Comparison of ENCODE assay signal across 8 cellular contexts in genomic region chr11:12888525-12889158, GRCh38.
DNase-seq lines count a peak whose midpoint lies in the region; ATAC-seq and TF ChIP-seq lines count a peak whose summit lies in the region.

No MANE protein-coding gene starts in this region.

- no peaks in the 10 kb centered on the region for H3K4me1 Mint-ChIP-seq in natural killer cell
- peaks cover 0 to 4% of the 10 kb centered on the region in 2 donors for H3K4me1 Mint-ChIP-seq in natural killer cell treated with Interleukin-12 subunit alpha and Interleukin-12 subunit beta and Interleukin-15 and Interleukin-18, amount 100 ng/mL, for 72 hours (ENCODE audit: low read depth in 2 of 2)
- peaks cover 0 to 3% (median 0%) of the 10 kb centered on the region in 4 donors for H3K4me1 Mint-ChIP-seq in naive thymus-derived CD8-positive, alpha-beta T cell
- H3K4me1 Mint-ChIP-seq in stimulated activated naive B cell treated with anti-CD40 and anti-IgM and Interleukin-4, amounts not matched to agents 10 μg/mL and 1 μg/mL and 100 μg/mL, for 72 hours: no peaks in the 10 kb centered on the region

- peak in 2 of 3 donors; percentile 23 to 63 for ATAC-seq in natural killer cell
- ATAC-seq in natural killer cell treated with Interleukin-12 subunit alpha and Interleukin-12 subunit beta and Interleukin-15 and Interleukin-18, amount 100 ng/mL, for 72 hours: no peak
- peak; percentile 48 to 50 for ATAC-seq in naive thymus-derived CD8-positive, alpha-beta T cell
- ATAC-seq in stimulated activated naive B cell treated with anti-CD40 and anti-IgM and Interleukin-4, amounts not matched to agents 10 μg/mL and 1 μg/mL and 100 μg/mL, for 72 hours (replicated peaks): peak; percentile 71 to 73

- H3K9me3 ChIP-seq in OCI-LY3 (ENCODE audit: insufficient read depth, low read length): no peaks in the 10 kb centered on the region
- no peaks in the 10 kb centered on the region for H3K9me3 ChIP-seq in esophagus squamous epithelium

- H3K4me3 ChIP-seq in OCI-LY3 (ENCODE audit: low read length) (no peak overlapping the region), esophagus squamous epithelium (no peak overlapping the region)

- DNase-seq in natural killer cell: peak; percentile 21
- no peak for DNase-seq in natural killer cell treated with Interleukin-12 subunit alpha and Interleukin-12 subunit beta and Interleukin-15 and Interleukin-18, amount 100 ng/mL, for 72 hours (ENCODE audit: low spot score)
- peak in 74 of 76 experiments; percentile 11 to 85 (median 65) for DNase-seq in HUDEP-2 (lab: John Stamatoyannopoulos, UW; ENCODE audit: unreplicated experiment in 76 of 76)
- DNase-seq in activated T-cell treated with anti-CD3 and anti-CD28 coated beads for 4 hours: peak; percentile 61
- DNase-seq in esophagus squamous epithelium (lab: John Stamatoyannopoulos, UW): no peak
- peak; percentile 29 to 78 (median 50) for DNase-seq in naive thymus-derived CD8-positive, alpha-beta T cell
- DNase-seq in stimulated activated naive B cell treated with anti-CD40 and anti-IgM and Interleukin-4, amounts not matched to agents 10 μg/mL and 1 μg/mL and 100 μg/mL, for 72 hours: peak; percentile 19

- H4K20me1 ChIP-seq in OCI-LY3 (ENCODE audit: insufficient read depth, low read length): no peaks in the 10 kb centered on the region

- no peak overlapping the region for H3K4me2 ChIP-seq in OCI-LY3 (ENCODE audit: low read length)

- no peak overlapping the region for H3K27ac ChIP-seq in OCI-LY3 (ENCODE audit: low read length)
- peak overlapping the region; percentile 46 to 80 (median 74) for H3K27ac ChIP-seq in esophagus squamous epithelium

- H3K9me3 Mint-ChIP-seq in natural killer cell: no peaks in the 10 kb centered on the region
- no peaks in the 10 kb centered on the region for H3K9me3 Mint-ChIP-seq in natural killer cell treated with Interleukin-12 subunit alpha and Interleukin-12 subunit beta and Interleukin-15 and Interleukin-18, amount 100 ng/mL, for 72 hours
- H3K9me3 Mint-ChIP-seq in naive thymus-derived CD8-positive, alpha-beta T cell: no peaks in the 10 kb centered on the region
- H3K9me3 Mint-ChIP-seq in stimulated activated naive B cell treated with anti-CD40 and anti-IgM and Interleukin-4, amounts not matched to agents 10 μg/mL and 1 μg/mL and 100 μg/mL, for 72 hours: no peaks in the 10 kb centered on the region

- WGBS in esophagus squamous epithelium, 2 donors: 10 to 13% methylated on average over 5 to 6 of the region's 6 CpGs

- H3K79me2 ChIP-seq in OCI-LY3 (ENCODE audit: low read length): no peaks in the 10 kb centered on the region

- peaks cover 10 to 16% of the 10 kb centered on the region in 2 donors for H3K27me3 Mint-ChIP-seq in natural killer cell (ENCODE audit: low read depth in 2 of 2)
- peaks cover 11 to 15% of the 10 kb centered on the region in 2 donors for H3K27me3 Mint-ChIP-seq in natural killer cell treated with Interleukin-12 subunit alpha and Interleukin-12 subunit beta and Interleukin-15 and Interleukin-18, amount 100 ng/mL, for 72 hours
- peaks cover 5 to 12% (median 9%) of the 10 kb centered on the region in 5 donors for H3K27me3 Mint-ChIP-seq in naive thymus-derived CD8-positive, alpha-beta T cell
- peaks cover 6 to 14% of the 10 kb centered on the region in 2 donors for H3K27me3 Mint-ChIP-seq in stimulated activated naive B cell treated with anti-CD40 and anti-IgM and Interleukin-4, amounts not matched to agents 10 μg/mL and 1 μg/mL and 100 μg/mL, for 72 hours

- H3K36me3 ChIP-seq in OCI-LY3 (replicated peaks; ENCODE audit: low read depth, low read length): no peaks in the 10 kb centered on the region
- H3K36me3 ChIP-seq in esophagus squamous epithelium: peaks cover 0 to 55% (median 0%) of the 10 kb centered on the region in 3 donors

- no peaks in the 10 kb centered on the region for H3K4me1 ChIP-seq in OCI-LY3 (ENCODE audit: low read length)
- H3K4me1 ChIP-seq in esophagus squamous epithelium: peaks cover under 1 to 28% (median 4%) of the 10 kb centered on the region in 3 donors

- POLR2A ChIA-PET in naive thymus-derived CD8-positive, alpha-beta T cell (lab: Charles Lee): no interaction called here

- no peaks in the 10 kb centered on the region for H3K36me3 Mint-ChIP-seq in natural killer cell
- H3K36me3 Mint-ChIP-seq in natural killer cell treated with Interleukin-12 subunit alpha and Interleukin-12 subunit beta and Interleukin-15 and Interleukin-18, amount 100 ng/mL, for 72 hours: no peaks in the 10 kb centered on the region
- no peaks in the 10 kb centered on the region for H3K36me3 Mint-ChIP-seq in naive thymus-derived CD8-positive, alpha-beta T cell
- H3K36me3 Mint-ChIP-seq in stimulated activated naive B cell treated with anti-CD40 and anti-IgM and Interleukin-4, amounts not matched to agents 10 μg/mL and 1 μg/mL and 100 μg/mL, for 72 hours: no peaks in the 10 kb centered on the region

- intact Hi-C loops in natural killer cell (cut with micrococcal nuclease) (loop anchor here (10.0 kb wide), 1 partner anchor 844 kb away; no protein-coding TSS in a partner anchor), esophagus squamous epithelium (cut with DNase I) (loop anchor here (10.0 kb wide), 1 partner anchor 214 kb away; the partner anchor contains the start of gene TEAD1)

- no peak overlapping the region for H3K4me3 Mint-ChIP-seq in natural killer cell
- H3K4me3 Mint-ChIP-seq in natural killer cell treated with Interleukin-12 subunit alpha and Interleukin-12 subunit beta and Interleukin-15 and Interleukin-18, amount 100 ng/mL, for 72 hours: no peak overlapping the region
- H3K4me3 Mint-ChIP-seq in naive thymus-derived CD8-positive, alpha-beta T cell: no peak overlapping the region
- no peak overlapping the region for H3K4me3 Mint-ChIP-seq in stimulated activated naive B cell treated with anti-CD40 and anti-IgM and Interleukin-4, amounts not matched to agents 10 μg/mL and 1 μg/mL and 100 μg/mL, for 72 hours

- peak overlapping the region; percentile 79; the same call in 1 of the 2 replicates for H2AFZ ChIP-seq in OCI-LY3 (ENCODE audit: low read depth, low read length)

- TF ChIP-seq CTCF in natural killer cell (IDR thresholded peaks at IDR 0.05) (peak; percentile 16), OCI-LY3 (IDR thresholded peaks at IDR 0.05; ENCODE audit: low read depth, low read length) (peak; percentile 83), esophagus squamous epithelium (IDR thresholded peaks at IDR 0.05) (peak; percentile 51 to 83 (median 72))

- H3K27me3 ChIP-seq in OCI-LY3 (ENCODE audit: low read depth, low read length) (peaks cover 9% of the 10 kb centered on the region; the same call in 1 of the 2 replicates), esophagus squamous epithelium (no peaks in the 10 kb centered on the region)

- H3K9ac ChIP-seq in OCI-LY3 (ENCODE audit: low read length): no peak overlapping the region

- H3K27ac Mint-ChIP-seq in natural killer cell: no peak overlapping the region
- H3K27ac Mint-ChIP-seq in natural killer cell treated with Interleukin-12 subunit alpha and Interleukin-12 subunit beta and Interleukin-15 and Interleukin-18, amount 100 ng/mL, for 72 hours: no peak overlapping the region
- H3K27ac Mint-ChIP-seq in naive thymus-derived CD8-positive, alpha-beta T cell: peak overlapping the region in 1 of 10 donors; percentile 22
- H3K27ac Mint-ChIP-seq in stimulated activated naive B cell treated with anti-CD40 and anti-IgM and Interleukin-4, amounts not matched to agents 10 μg/mL and 1 μg/mL and 100 μg/mL, for 72 hours: no peak overlapping the region

- TF ChIP-seq POLR2A in esophagus squamous epithelium (IDR thresholded peaks at IDR 0.05): no peak

Comparison
In these comparisons a context has a peak if more than half of its experiments do, and no peak if none do; other contexts are left out.
1. ATAC-seq: peak in natural killer cell (2 of 3), naive thymus-derived CD8-positive, alpha-beta T cell (2 of 2) and stimulated activated naive B cell treated with anti-CD40 and anti-IgM and Interleukin-4, amounts not matched to agents 10 μg/mL and 1 μg/mL and 100 μg/mL, for 72 hours (2 of 2); none in natural killer cell treated with Interleukin-12 subunit alpha and Interleukin-12 subunit beta and Interleukin-15 and Interleukin-18, amount 100 ng/mL, for 72 hours (0 of 2).
2. DNase-seq: peak in natural killer cell (single experiment), HUDEP-2 (74 of 76), activated T-cell treated with anti-CD3 and anti-CD28 coated beads for 4 hours (single experiment), naive thymus-derived CD8-positive, alpha-beta T cell (10 of 10) and stimulated activated naive B cell treated with anti-CD40 and anti-IgM and Interleukin-4, amounts not matched to agents 10 μg/mL and 1 μg/mL and 100 μg/mL, for 72 hours (single experiment); none in natural killer cell treated with Interleukin-12 subunit alpha and Interleukin-12 subunit beta and Interleukin-15 and Interleukin-18, amount 100 ng/mL, for 72 hours (single experiment) and esophagus squamous epithelium (single experiment).
3. CTCF ChIP-seq: peak in every context shown above with its lines; median percentile 83 in OCI-LY3; 72 in esophagus squamous epithelium; 16 in natural killer cell.